ENCODE assay signal across 3 cellular contexts in genomic region chr9:97408562-97408961, GRCh38.
"Had no signal": no experiment of that assay in that cellular context is flagged by ENCODE, and none has a peak within 500 bp of the region (broad histone marks: within the 10 kb centered on the region; RNA-seq: fewer than 3 reads in every experiment).

No MANE protein-coding gene starts in this region.

- DNase-seq: GDM1, GF-D8 had no signal

- ATAC-seq: GM12878 had no signal

- H3K4me3 ChIP-seq: GM12878 had no signal
